ENCODE assay signal across 2 cellular contexts in the genomic region with DNA sequence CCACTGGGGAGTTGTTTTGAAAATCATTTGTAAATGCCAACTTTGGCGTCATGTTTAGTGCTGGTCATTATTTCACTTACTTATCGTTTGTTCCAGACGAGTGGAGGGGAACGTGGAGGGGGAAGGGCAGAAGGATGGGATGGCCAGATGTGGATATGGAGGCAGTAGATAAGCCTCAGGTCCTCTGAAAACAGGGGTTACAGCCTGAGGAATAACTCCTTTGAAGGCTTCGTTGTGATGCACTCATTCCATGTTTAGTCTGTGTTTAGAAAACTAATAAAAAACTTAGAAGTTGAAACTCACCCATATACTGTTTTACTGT.
TF ChIP-seq lines count a peak whose summit lies in the region.

No MANE protein-coding gene starts in this region.

TF ChIP-seq in GM12878, 131 proteins besides CTCF, POLR2A, EP300 and RAD21:
- TF ChIP-seq PBX3 (IDR thresholded peaks at IDR 0.05; ENCODE audit: insufficient replicate concordance, low read depth, low read length), result no peak
- TF ChIP-seq HDGF (IDR thresholded peaks at IDR 0.05), result no peak
- TF ChIP-seq PAX5 (IDR thresholded peaks at IDR 0.05; ENCODE audit: borderline replicate concordance, low read depth, low read length), result 0 out of 2 replicates have a peak, but pooled peaks have one; percentile 11
- TF ChIP-seq SMC3 (IDR thresholded peaks at IDR 0.05; ENCODE audit: borderline replicate concordance, low read length), result no peak
- no peak for TF ChIP-seq NR2C2 (IDR thresholded peaks at IDR 0.05; ENCODE audit: borderline replicate concordance, control insufficient read depth, insufficient read length, low read depth)
- no peak for TF ChIP-seq ATF3 (IDR thresholded peaks at IDR 0.05; ENCODE audit: borderline replicate concordance, extremely low read depth, low read depth, low read length)
- TF ChIP-seq PAX8 (IDR thresholded peaks at IDR 0.05), result no peak
- TF ChIP-seq CBX3 (IDR thresholded peaks at IDR 0.05; ENCODE audit: borderline replicate concordance, low read depth), result no peak
- TF ChIP-seq SPI1 (IDR thresholded peaks at IDR 0.05; ENCODE audit: borderline replicate concordance, insufficient read depth, low read depth, low read length), result no peak
TF ChIP-seq in GM12878: peak in this region for 1.

TF ChIP-seq in liver, 16 proteins besides CTCF, POLR2A, EP300 and RAD21 (continued from another document):
- TF ChIP-seq, protein P1, sequence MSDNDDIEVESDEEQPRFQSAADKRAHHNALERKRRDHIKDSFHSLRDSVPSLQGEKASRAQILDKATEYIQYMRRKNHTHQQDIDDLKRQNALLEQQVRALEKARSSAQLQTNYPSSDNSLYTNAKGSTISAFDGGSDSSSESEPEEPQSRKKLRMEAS (IDR thresholded peaks at IDR 0.05), result no peak
- TF ChIP-seq ZBTB33 (IDR thresholded peaks at IDR 0.05) (no peak), FOXA1 (IDR thresholded peaks at IDR 0.05) (no peak), YY1 (IDR thresholded peaks at IDR 0.05) (no peak), NR2F2 (IDR thresholded peaks at IDR 0.05) (no peak), HNF4G (IDR thresholded peaks at IDR 0.05) (no peak), JUND (IDR thresholded peaks at IDR 0.05) (no peak), SP1 (IDR thresholded peaks at IDR 0.05) (no peak), HNF4A (conservative IDR thresholded peaks at IDR 0.05) (no peak), RXRA (IDR thresholded peaks at IDR 0.05) (no peak), ATF3 (IDR thresholded peaks at IDR 0.05) (no peak), FOXA2 (IDR thresholded peaks at IDR 0.05) (no peak), EGR1 (IDR thresholded peaks at IDR 0.05; ENCODE audit: low read depth in 2 of 2) (no peak)
- TF ChIP-seq, protein P2, sequence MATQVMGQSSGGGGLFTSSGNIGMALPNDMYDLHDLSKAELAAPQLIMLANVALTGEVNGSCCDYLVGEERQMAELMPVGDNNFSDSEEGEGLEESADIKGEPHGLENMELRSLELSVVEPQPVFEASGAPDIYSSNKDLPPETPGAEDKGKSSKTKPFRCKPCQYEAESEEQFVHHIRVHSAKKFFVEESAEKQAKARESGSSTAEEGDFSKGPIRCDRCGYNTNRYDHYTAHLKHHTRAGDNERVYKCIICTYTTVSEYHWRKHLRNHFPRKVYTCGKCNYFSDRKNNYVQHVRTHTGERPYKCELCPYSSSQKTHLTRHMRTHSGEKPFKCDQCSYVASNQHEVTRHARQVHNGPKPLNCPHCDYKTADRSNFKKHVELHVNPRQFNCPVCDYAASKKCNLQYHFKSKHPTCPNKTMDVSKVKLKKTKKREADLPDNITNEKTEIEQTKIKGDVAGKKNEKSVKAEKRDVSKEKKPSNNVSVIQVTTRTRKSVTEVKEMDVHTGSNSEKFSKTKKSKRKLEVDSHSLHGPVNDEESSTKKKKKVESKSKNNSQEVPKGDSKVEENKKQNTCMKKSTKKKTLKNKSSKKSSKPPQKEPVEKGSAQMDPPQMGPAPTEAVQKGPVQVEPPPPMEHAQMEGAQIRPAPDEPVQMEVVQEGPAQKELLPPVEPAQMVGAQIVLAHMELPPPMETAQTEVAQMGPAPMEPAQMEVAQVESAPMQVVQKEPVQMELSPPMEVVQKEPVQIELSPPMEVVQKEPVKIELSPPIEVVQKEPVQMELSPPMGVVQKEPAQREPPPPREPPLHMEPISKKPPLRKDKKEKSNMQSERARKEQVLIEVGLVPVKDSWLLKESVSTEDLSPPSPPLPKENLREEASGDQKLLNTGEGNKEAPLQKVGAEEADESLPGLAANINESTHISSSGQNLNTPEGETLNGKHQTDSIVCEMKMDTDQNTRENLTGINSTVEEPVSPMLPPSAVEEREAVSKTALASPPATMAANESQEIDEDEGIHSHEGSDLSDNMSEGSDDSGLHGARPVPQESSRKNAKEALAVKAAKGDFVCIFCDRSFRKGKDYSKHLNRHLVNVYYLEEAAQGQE (IDR thresholded peaks at IDR 0.05), result no peak
